Comparison of ENCODE assay signal across 11 cellular contexts in the genomic region with DNA sequence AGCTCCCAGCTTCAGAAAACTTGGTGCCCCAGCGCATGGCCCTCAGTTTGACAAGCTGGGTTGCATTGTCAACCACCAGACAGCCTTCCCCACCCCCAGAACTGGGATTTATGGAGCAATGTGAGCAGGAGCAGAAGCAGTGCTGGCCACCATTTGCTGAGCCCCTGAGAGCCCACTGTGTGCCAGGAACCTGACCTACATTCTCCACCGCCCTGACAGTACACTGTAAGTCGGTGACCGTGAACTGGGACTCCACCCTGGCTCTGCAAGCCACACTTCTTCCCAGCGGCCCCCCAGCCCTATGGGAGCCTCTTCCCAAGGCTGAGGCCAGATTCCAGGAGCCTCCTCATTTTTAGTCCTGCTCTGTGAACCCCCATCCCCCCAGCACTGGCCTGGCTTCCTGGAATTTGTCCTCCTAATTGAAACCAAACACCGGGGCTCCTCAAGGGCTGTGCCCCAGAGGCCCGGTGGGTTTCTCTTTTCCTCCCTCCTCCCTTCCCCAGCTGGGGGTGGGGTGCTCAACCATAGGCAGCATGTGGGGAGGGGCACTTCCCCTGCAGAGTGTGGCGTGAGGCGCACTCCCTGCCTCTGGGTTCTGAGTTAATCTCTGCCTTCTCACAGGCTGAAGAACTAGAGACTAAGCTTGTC.
A peak's percentile ranks its signal among the peaks of the same experiment; 100 is the strongest.
DNase-seq lines count a peak whose midpoint lies in the region; ATAC-seq and TF ChIP-seq lines count a peak whose summit lies in the region.
"Had no signal": no experiment of that assay in that cellular context is flagged by ENCODE, and none has a peak within 500 bp of the region (broad histone marks: within the 10 kb centered on the region; RNA-seq: fewer than 3 reads in every experiment).

No MANE protein-coding gene starts in this region.

- no peaks in the 10 kb centered on the region for H3K36me3 ChIP-seq in CD4-positive, CD25-positive, alpha-beta regulatory T cell (ENCODE audit: control insufficient read depth, insufficient read depth, low read length)
- no peaks in the 10 kb centered on the region for H3K36me3 ChIP-seq in mucosa of descending colon (ENCODE audit: low read depth)
- H3K36me3 ChIP-seq: thyroid gland had no signal

- CTCF ChIA-PET in activated CD8-positive, alpha-beta T cell treated with anti-CD3 and anti-CD28 coated beads, Interleukin-2, amount 10 ng/mL, durations not matched to agents 7 days and 5 days (lab: Charles Lee): interaction anchor here (1.0 to 1.7 kb wide), 3 partner anchors 9 to 11 kb away, joined by 4 to 9 read pairs (median 6); no protein-coding TSS in a partner anchor

- TF ChIP-seq CTCF in mucosa of descending colon (IDR thresholded peaks at IDR 0.05): no peak

- no peak for ATAC-seq in CD4-positive, CD25-positive, alpha-beta regulatory T cell (ENCODE audit: low read depth in 2 of 2)
- ATAC-seq in activated CD8-positive, alpha-beta T cell treated with anti-CD3 and anti-CD28 coated beads, Interleukin-2, amount 10 ng/mL, durations not matched to agents 7 days and 5 days: peak; percentile 24
- ATAC-seq in mucosa of descending colon: peak; percentile 8
- ATAC-seq in HG02973 (IDR thresholded peaks at IDR 0.05; ENCODE audit: unreplicated experiment): no peak
- ATAC-seq in HG02610 (IDR thresholded peaks at IDR 0.05; ENCODE audit: unreplicated experiment): no peak
- no peak for ATAC-seq in HG02642 (IDR thresholded peaks at IDR 0.05; ENCODE audit: poor library complexity, unreplicated experiment)

- H3K9me3 ChIP-seq in CD4-positive, CD25-positive, alpha-beta regulatory T cell (ENCODE audit: control insufficient read depth in 2 of 2, low read length in 2 of 2): no peaks in the 10 kb centered on the region
- H3K9me3 ChIP-seq in mucosa of descending colon: no peaks in the 10 kb centered on the region
- H3K9me3 ChIP-seq: thyroid gland had no signal

- H3K27me3 ChIP-seq in CD4-positive, CD25-positive, alpha-beta regulatory T cell (ENCODE audit: control insufficient read depth, insufficient read depth, low read length): no peaks in the 10 kb centered on the region
- H3K27me3 ChIP-seq: thyroid gland had no signal

- H3K4me3 Mint-ChIP-seq in CD4-positive, CD25-positive, alpha-beta regulatory T cell: peak overlapping the region; percentile 48 to 92 (median 64)
- peak overlapping the region in 3 of 4 donors; percentile 4 to 58 (median 51) for H3K4me3 Mint-ChIP-seq in IgD-negative memory B cell
- peak overlapping the region; percentile 37 for H3K4me3 Mint-ChIP-seq in activated CD8-positive, alpha-beta T cell treated with anti-CD3 and anti-CD28 coated beads, Interleukin-2, amount 10 ng/mL, durations not matched to agents 7 days and 5 days

- H3K27ac ChIP-seq in CD4-positive, CD25-positive, alpha-beta regulatory T cell (ENCODE audit: insufficient read depth, low read length, poor library complexity, severe bottlenecking): peak overlapping the region; percentile 33
- H3K27ac ChIP-seq: thyroid gland had no signal

- peaks cover 50% of the 10 kb centered on the region for H3K4me1 ChIP-seq in CD4-positive, CD25-positive, alpha-beta regulatory T cell (ENCODE audit: control insufficient read depth, insufficient read depth, low read length, poor library complexity, severe bottlenecking)
- H3K4me1 ChIP-seq in mucosa of descending colon (ENCODE audit: low read depth): peaks cover 12% of the 10 kb centered on the region

- peaks cover 11 to 76% (median 41%) of the 10 kb centered on the region in 4 donors for H3K4me1 Mint-ChIP-seq in CD4-positive, CD25-positive, alpha-beta regulatory T cell
- H3K4me1 Mint-ChIP-seq in IgD-negative memory B cell: peaks cover 26 to 30% (median 28%) of the 10 kb centered on the region in 3 donors
- peaks cover 58% of the 10 kb centered on the region for H3K4me1 Mint-ChIP-seq in activated CD8-positive, alpha-beta T cell treated with anti-CD3 and anti-CD28 coated beads, Interleukin-2, amount 10 ng/mL, durations not matched to agents 7 days and 5 days (ENCODE audit: low read depth)

- peak overlapping the region; percentile 26 for H3K4me3 ChIP-seq in CD4-positive, CD25-positive, alpha-beta regulatory T cell (ENCODE audit: low read depth, low read length)
- no peak overlapping the region for H3K4me3 ChIP-seq in mucosa of descending colon
- H3K4me3 ChIP-seq: thyroid gland had no signal

- H3K27me3 Mint-ChIP-seq in CD4-positive, CD25-positive, alpha-beta regulatory T cell: peaks cover 22% of the 10 kb centered on the region
- H3K27me3 Mint-ChIP-seq in IgD-negative memory B cell: peaks cover 3% of the 10 kb centered on the region
- H3K27me3 Mint-ChIP-seq in activated CD8-positive, alpha-beta T cell treated with anti-CD3 and anti-CD28 coated beads, Interleukin-2, amount 10 ng/mL, durations not matched to agents 7 days and 5 days (ENCODE audit: low read depth): peaks cover 9% of the 10 kb centered on the region

- H3K9me3 Mint-ChIP-seq in CD4-positive, CD25-positive, alpha-beta regulatory T cell: peaks cover 0 to 2% (median 0%) of the 10 kb centered on the region in 7 donors
- H3K9me3 Mint-ChIP-seq in IgD-negative memory B cell: no peaks in the 10 kb centered on the region
- no peaks in the 10 kb centered on the region for H3K9me3 Mint-ChIP-seq in activated CD8-positive, alpha-beta T cell treated with anti-CD3 and anti-CD28 coated beads, Interleukin-2, amount 10 ng/mL, durations not matched to agents 7 days and 5 days (ENCODE audit: insufficient read depth)

- no peaks in the 10 kb centered on the region for H3K36me3 Mint-ChIP-seq in CD4-positive, CD25-positive, alpha-beta regulatory T cell
- peaks cover 2% of the 10 kb centered on the region for H3K36me3 Mint-ChIP-seq in IgD-negative memory B cell
- H3K36me3 Mint-ChIP-seq in activated CD8-positive, alpha-beta T cell treated with anti-CD3 and anti-CD28 coated beads, Interleukin-2, amount 10 ng/mL, durations not matched to agents 7 days and 5 days (ENCODE audit: low read depth): no peaks in the 10 kb centered on the region

- peak overlapping the region; percentile 85 to 91 (median 86) for H3K27ac Mint-ChIP-seq in CD4-positive, CD25-positive, alpha-beta regulatory T cell
- peak overlapping the region in 1 of 3 donors; percentile 88 for H3K27ac Mint-ChIP-seq in IgD-negative memory B cell
- peak overlapping the region; percentile 78 for H3K27ac Mint-ChIP-seq in activated CD8-positive, alpha-beta T cell treated with anti-CD3 and anti-CD28 coated beads, Interleukin-2, amount 10 ng/mL, durations not matched to agents 7 days and 5 days

- peak in 1 of 3 donors; percentile 73 for DNase-seq in CD4-positive, CD25-positive, alpha-beta regulatory T cell
- peak; percentile 44 for DNase-seq in activated CD8-positive, alpha-beta T cell treated with anti-CD3 and anti-CD28 coated beads, Interleukin-2, amount 10 ng/mL, durations not matched to agents 7 days and 5 days
- DNase-seq in mucosa of descending colon: no peak
- DNase-seq in NCI-H146 (lab: John Stamatoyannopoulos, UW): no peak
- DNase-seq: kidney glomerular epithelial cell, posterior cingulate gyrus, thyroid gland had no signal

- POLR2A ChIA-PET in activated CD8-positive, alpha-beta T cell treated with anti-CD3 and anti-CD28 coated beads, Interleukin-2, amount 10 ng/mL, durations not matched to agents 7 days and 5 days (lab: Charles Lee): no interaction called here

- intact Hi-C loops in mucosa of descending colon (cut with DNase I, micrococcal nuclease): loop anchor here in 1 of 2 donors (5.0 kb wide), 1 partner anchor 63 kb away; no protein-coding TSS in a partner anchor

Comparison
In these comparisons a context has a peak if more than half of its experiments do, and no peak if none do; other contexts are left out.
1. ATAC-seq: peak in activated CD8-positive, alpha-beta T cell treated with anti-CD3 and anti-CD28 coated beads, Interleukin-2, amount 10 ng/mL, durations not matched to agents 7 days and 5 days (single experiment) and mucosa of descending colon (single experiment); none in CD4-positive, CD25-positive, alpha-beta regulatory T cell (0 of 2), HG02973 (single experiment), HG02610 (single experiment) and HG02642 (single experiment).
2. Peak in every context shown above with its lines, with median percentiles within 50 percentile points of each other: H3K4me3 Mint-ChIP-seq.